Comparison of ENCODE assay signal across 8 cellular contexts in genomic region chr2:74441690-74442482, GRCh38. TPM values are rescaled to one million over a fixed set of nuclear protein-coding genes. Genes with fewer than 3 reads are reported as not detected.
DNase-seq lines count a peak whose midpoint lies in the region; ATAC-seq and TF ChIP-seq lines count a peak whose summit lies in the region.

RTKN (minus strand) TSS chr2:74441937; CDS start chr2:74441816, 121 bp downstream.

- POLR2A ChIA-PET in OCI-LY7 (lab: Charles Lee), result interaction anchor here (1.4 to 2.3 kb wide), 3 partner anchors 13 to 21 kb away, joined by 3 to 13 read pairs (median 5); partner anchors contain the start of genes C2orf81, INO80B and WDR54

- no peaks in the 10 kb centered on the region for H3K9me2 ChIP-seq in OCI-LY7 (ENCODE audit: insufficient read depth, low read length)

- no peak within 1 kb of the TSS for H3K27ac ChIP-seq in OCI-LY7 (ENCODE audit: low read depth, low read length, poor library complexity, severe bottlenecking)
- H3K27ac ChIP-seq in subcutaneous abdominal adipose tissue (ENCODE audit: low read depth, low read length), result peak within 1 kb of the TSS; percentile 41

- peak within 1 kb of the TSS; percentile 61 for H3K4me3 Mint-ChIP-seq in central memory CD8-positive, alpha-beta T cell

- peak within 1 kb of the TSS; percentile 38 to 78 (median 73) for H3K9ac ChIP-seq in subcutaneous abdominal adipose tissue (ENCODE audit: low read length in 5 of 5)

- no peak for TF ChIP-seq CTCF in BE2C (IDR thresholded peaks at IDR 0.05; ENCODE audit: low read depth, low read length)
- TF ChIP-seq CTCF in OCI-LY7 (conservative IDR thresholded peaks at IDR 0.05; ENCODE audit: low read length), result no peak

- H3K4me3 ChIP-seq in BE2C (ENCODE audit: low read depth, low read length) (peak within 1 kb of the TSS; percentile 69), OCI-LY7 (ENCODE audit: low read depth, low read length, poor library complexity, severe bottlenecking) (no peak within 1 kb of the TSS), subcutaneous abdominal adipose tissue (ENCODE audit: low read depth in 1 of 5, low read length in 5 of 5) (peak within 1 kb of the TSS; percentile 68 to 84 (median 74))

- BruUV-seq in OCI-LY7 (replicated peaks; lab: Mats Ljungman, UMichigan), result no TSS peak

- DNase-seq in BE2C (no peak), OCI-LY7 (ENCODE audit: low spot score) (no peak), left kidney (ENCODE audit: low read depth, low spot score) (peak; percentile 85), amniotic stem cell (lab: John Stamatoyannopoulos, UW) (no peak), occipital lobe (lab: John Stamatoyannopoulos, UW) (no peak)
- no peak for DNase-seq in central memory CD8-positive, alpha-beta T cell (ENCODE audit: low spot score in 2 of 2)

- intact Hi-C loops in OCI-LY7 (cut with micrococcal nuclease; ENCODE audit: unreplicated experiment), result no loop called here

- H3K9me3 ChIP-seq in BE2C (no peaks in the 10 kb centered on the region), OCI-LY7 (ENCODE audit: low read length) (no peaks in the 10 kb centered on the region), subcutaneous abdominal adipose tissue (ENCODE audit: control insufficient read depth in 5 of 5, low read length in 5 of 5) (no peaks in the 10 kb centered on the region)

- CTCF ChIA-PET in OCI-LY7 (lab: Charles Lee; ENCODE audit: unreplicated experiment), result interaction anchor here (0.5 kb wide), 1 partner anchor 234 kb away, joined by 3 read pairs; no protein-coding TSS in a partner anchor

- no peaks in the 10 kb centered on the region for H3K79me2 ChIP-seq in OCI-LY7 (ENCODE audit: insufficient read depth, low read depth, low read length)

- H4K20me1 ChIP-seq in OCI-LY7 (ENCODE audit: insufficient read depth, low read length), result no peaks in the 10 kb centered on the region

- H2AFZ ChIP-seq in OCI-LY7 (ENCODE audit: low read length), result no peak within 1 kb of the TSS; the same call in 1 of the 2 replicates

- peaks cover 10% of the 10 kb centered on the region for H3K4me1 Mint-ChIP-seq in central memory CD8-positive, alpha-beta T cell

- H3K4me2 ChIP-seq in OCI-LY7 (ENCODE audit: low read length), result peak within 1 kb of the TSS; percentile 50; the same call in 1 of the 2 replicates

- no peaks in the 10 kb centered on the region for H3K9me3 Mint-ChIP-seq in central memory CD8-positive, alpha-beta T cell

- no peaks in the 10 kb centered on the region for H3K36me3 Mint-ChIP-seq in central memory CD8-positive, alpha-beta T cell (ENCODE audit: insufficient read depth)

- H3K4me1 ChIP-seq in BE2C, result peaks cover 3% of the 10 kb centered on the region; the same call in 1 of the 2 replicates
- H3K4me1 ChIP-seq in OCI-LY7 (ENCODE audit: insufficient read depth, low read length, poor library complexity, severe bottlenecking), result peaks cover 30% of the 10 kb centered on the region
- peaks cover 3 to 45% (median 40%) of the 10 kb centered on the region in 5 donors for H3K4me1 ChIP-seq in subcutaneous abdominal adipose tissue (ENCODE audit: control insufficient read depth in 5 of 5, insufficient read depth in 5 of 5, low read length in 5 of 5)

- ATAC-seq in GM19372 (IDR thresholded peaks at IDR 0.05; ENCODE audit: low read depth, unreplicated experiment), result peak; percentile 55
- ATAC-seq in central memory CD8-positive, alpha-beta T cell (replicated peaks; ENCODE audit: extremely low read depth, poor library complexity, severe bottlenecking), result peak; percentile 37

- H3K36me3 ChIP-seq in BE2C (no peaks in the 10 kb centered on the region), OCI-LY7 (ENCODE audit: insufficient read depth, low read length) (no peaks in the 10 kb centered on the region), subcutaneous abdominal adipose tissue (ENCODE audit: control insufficient read depth in 5 of 5, insufficient read depth in 5 of 5, low read length in 5 of 5) (no peaks in the 10 kb centered on the region)

- peak within 1 kb of the TSS; percentile 41 for H3K27ac Mint-ChIP-seq in central memory CD8-positive, alpha-beta T cell (ENCODE audit: low read depth)

- peaks cover 17% of the 10 kb centered on the region for H3K27me3 Mint-ChIP-seq in central memory CD8-positive, alpha-beta T cell

- no peaks in the 10 kb centered on the region for H3K27me3 ChIP-seq in BE2C
- H3K27me3 ChIP-seq in subcutaneous abdominal adipose tissue (ENCODE audit: control insufficient read depth in 5 of 5, insufficient read depth in 4 of 5, low read length in 5 of 5), result peaks cover 0 to 5% (median 0%) of the 10 kb centered on the region in 5 donors

RNA-seq across cellular contexts. Expression of gene RTKN, which starts in this region (rescaled TPM):
- 12.9 TPM for polyA plus RNA-seq in BE2C (2012; ENCODE audit: insufficient read depth, insufficient read length, low read depth)
- 1.3 and 2.3 TPM in 2 replicates for total RNA-seq in OCI-LY7 (2014; rRNA removed; shearing (Covaris generic))
- 5.4 and 7.7 TPM in 2 replicates for total RNA-seq in OCI-LY7 (2022)
- 6.7 TPM for total RNA-seq in occipital lobe
